In genomic region chrX:49912866-49913265, GRCh38 we compare ENCODE assay signal across 16 cellular contexts. TPM values are rescaled to one million over a fixed set of nuclear protein-coding genes. Genes with fewer than 3 reads are reported as not detected.
DNase-seq lines count a peak whose midpoint lies in the region; ATAC-seq lines count a peak whose summit lies in the region.
"Had no signal": no experiment of that assay in that cellular context is flagged by ENCODE, and none has a peak within 500 bp of the region (broad histone marks: within the 10 kb centered on the region; RNA-seq: fewer than 3 reads in every experiment).

No MANE protein-coding gene starts in this region.

- no peak for ATAC-seq in HG02973 (IDR thresholded peaks at IDR 0.05; ENCODE audit: unreplicated experiment)
- ATAC-seq: CD8-positive, alpha-beta T cell; GM23338; HCT116 had no signal

- peak; percentile 5 for DNase-seq in DMS53 (lab: John Stamatoyannopoulos, UW)
- no peak for DNase-seq in DMS53 treated with DMSO at 0.1 percent for 48 hours (lab: John Stamatoyannopoulos, UW; ENCODE audit: unreplicated experiment)
- DNase-seq in LHCN-M2 (ENCODE audit: low read depth) = peak; percentile 40
- peak; percentile 56 for DNase-seq in myocyte (ENCODE audit: low read depth)
- DNase-seq in cortex of kidney (lab: John Stamatoyannopoulos, UW) = no peak
- DNase-seq: Caco-2; CD4-positive, CD25-positive, alpha-beta regulatory T cell; CD8-positive, alpha-beta T cell; DMS153; DMS79 treated with DMSO at 0.1 percent for 48 hours; GF-D8; H9; HFFc6 had no signal

RNA-seq across cellular contexts. Expression of gene CLCN5, which starts 9.5 kb away (rescaled TPM):
- 5.0 and 7.8 TPM in 2 replicates for total RNA-seq in LHCN-M2 (2014; rRNA removed)
- polyA plus RNA-seq in LHCN-M2 (2012) = 1.5 TPM
- total RNA-seq in myocyte = 41.9 and 55.1 TPM in 2 replicates
- polyA plus RNA-seq in myocyte (2012) = 7.4 TPM

RNA-seq across cellular contexts. Expression of gene USP27X, which starts 33.6 kb away (rescaled TPM):
- total RNA-seq in LHCN-M2 (2014; rRNA removed) = 1.6 and 2.1 TPM in 2 replicates
- 2.2 TPM for polyA plus RNA-seq in LHCN-M2 (2012)
- total RNA-seq in myocyte = 0.99 and 1.4 TPM in 2 replicates
- 2.4 TPM for polyA plus RNA-seq in myocyte (2012)

Comparison
In these comparisons a context has a peak if more than half of its experiments do, and no peak if none do; other contexts are left out.
1. DNase-seq: peak in DMS53 (single experiment), LHCN-M2 (single experiment) and myocyte (single experiment); none in DMS53 treated with DMSO at 0.1 percent for 48 hours (single experiment) and cortex of kidney (single experiment).